8 cellular contexts compared by ENCODE assay signal in the genomic region with DNA sequence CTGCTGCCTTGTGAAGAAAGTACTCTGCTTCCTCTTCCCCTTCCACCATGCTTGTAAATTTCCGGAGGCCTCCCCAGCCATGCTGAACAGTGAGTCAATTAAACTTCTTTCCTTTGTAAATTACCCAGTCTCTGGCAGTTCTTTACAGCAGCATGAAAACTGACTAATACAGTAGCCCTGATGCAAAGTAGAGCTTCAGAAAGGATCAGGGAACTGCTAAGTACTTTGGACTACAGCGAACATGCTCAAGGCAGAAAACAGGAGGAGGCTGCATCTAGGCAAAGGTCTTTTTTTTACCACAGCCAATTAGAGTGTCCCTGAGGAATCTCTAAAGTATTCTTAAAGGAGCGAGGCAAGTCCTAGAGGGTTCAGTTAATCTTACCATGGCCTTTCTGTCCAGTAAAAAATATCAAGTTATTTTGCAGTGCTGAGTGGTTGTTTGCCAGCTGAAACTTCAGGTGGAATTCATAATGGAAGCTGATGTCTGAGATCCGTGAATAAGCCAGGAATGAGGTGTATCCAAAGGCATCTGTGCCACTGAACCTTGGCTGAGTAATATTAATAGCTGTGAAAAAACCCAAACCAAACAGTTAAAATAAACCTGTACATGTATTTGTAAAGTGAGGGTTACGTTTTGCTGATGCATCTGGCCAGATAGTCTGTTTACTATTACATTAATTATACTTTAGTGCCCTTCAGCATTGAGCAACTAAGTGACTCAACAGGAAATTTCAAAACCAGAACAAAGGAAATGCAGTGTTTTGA.
A peak's percentile ranks its signal among the peaks of the same experiment; 100 is the strongest.
DNase-seq lines count a peak whose midpoint lies in the region; ATAC-seq lines count a peak whose summit lies in the region.

No MANE protein-coding gene starts in this region.

- no peaks in the 10 kb centered on the region for H3K36me3 Mint-ChIP-seq in natural killer cell treated with Interleukin-12 subunit alpha and Interleukin-12 subunit beta and Interleukin-15 and Interleukin-18, amount 100 ng/mL, for 72 hours
- no peaks in the 10 kb centered on the region for H3K36me3 Mint-ChIP-seq in stimulated activated naive B cell treated with anti-CD40 and anti-IgM and Interleukin-4, amounts not matched to agents 10 μg/mL and 1 μg/mL and 100 μg/mL, for 72 hours

- peaks cover 1 to 7% of the 10 kb centered on the region in 2 donors for H3K27me3 Mint-ChIP-seq in natural killer cell treated with Interleukin-12 subunit alpha and Interleukin-12 subunit beta and Interleukin-15 and Interleukin-18, amount 100 ng/mL, for 72 hours
- H3K27me3 Mint-ChIP-seq in stimulated activated naive B cell treated with anti-CD40 and anti-IgM and Interleukin-4, amounts not matched to agents 10 μg/mL and 1 μg/mL and 100 μg/mL, for 72 hours, result no peaks in the 10 kb centered on the region

- no peak overlapping the region for H3K4me3 Mint-ChIP-seq in natural killer cell treated with Interleukin-12 subunit alpha and Interleukin-12 subunit beta and Interleukin-15 and Interleukin-18, amount 100 ng/mL, for 72 hours
- H3K4me3 Mint-ChIP-seq in stimulated activated naive B cell treated with anti-CD40 and anti-IgM and Interleukin-4, amounts not matched to agents 10 μg/mL and 1 μg/mL and 100 μg/mL, for 72 hours, result no peak overlapping the region

- H3K9me3 Mint-ChIP-seq in natural killer cell treated with Interleukin-12 subunit alpha and Interleukin-12 subunit beta and Interleukin-15 and Interleukin-18, amount 100 ng/mL, for 72 hours, result no peaks in the 10 kb centered on the region
- no peaks in the 10 kb centered on the region for H3K9me3 Mint-ChIP-seq in stimulated activated naive B cell treated with anti-CD40 and anti-IgM and Interleukin-4, amounts not matched to agents 10 μg/mL and 1 μg/mL and 100 μg/mL, for 72 hours

- ATAC-seq in natural killer cell treated with Interleukin-12 subunit alpha and Interleukin-12 subunit beta and Interleukin-15 and Interleukin-18, amount 100 ng/mL, for 72 hours, result no peak
- ATAC-seq in stimulated activated naive B cell treated with anti-CD40 and anti-IgM and Interleukin-4, amounts not matched to agents 10 μg/mL and 1 μg/mL and 100 μg/mL, for 72 hours (replicated peaks), result no peak

- peaks cover 4 to 10% of the 10 kb centered on the region in 2 donors for H3K4me1 Mint-ChIP-seq in natural killer cell treated with Interleukin-12 subunit alpha and Interleukin-12 subunit beta and Interleukin-15 and Interleukin-18, amount 100 ng/mL, for 72 hours (ENCODE audit: low read depth in 2 of 2)
- no peaks in the 10 kb centered on the region for H3K4me1 Mint-ChIP-seq in stimulated activated naive B cell treated with anti-CD40 and anti-IgM and Interleukin-4, amounts not matched to agents 10 μg/mL and 1 μg/mL and 100 μg/mL, for 72 hours

- H3K27ac Mint-ChIP-seq in natural killer cell treated with Interleukin-12 subunit alpha and Interleukin-12 subunit beta and Interleukin-15 and Interleukin-18, amount 100 ng/mL, for 72 hours, result peak overlapping the region; percentile 25 to 66
- H3K27ac Mint-ChIP-seq in stimulated activated naive B cell treated with anti-CD40 and anti-IgM and Interleukin-4, amounts not matched to agents 10 μg/mL and 1 μg/mL and 100 μg/mL, for 72 hours, result no peak overlapping the region

- DNase-seq in COR-L47 (lab: John Stamatoyannopoulos, UW) (peak; percentile 23), NCI-H774 (lab: John Stamatoyannopoulos, UW) (peak; percentile 82), dermis microvascular lymphatic vessel endothelial cell (ENCODE audit: low read depth in 2 of 2) (peak; percentile 68 to 71), pons (ENCODE audit: low spot score) (no peak), RPMI8226 (no peak)
- no peak for DNase-seq in natural killer cell treated with Interleukin-12 subunit alpha and Interleukin-12 subunit beta and Interleukin-15 and Interleukin-18, amount 100 ng/mL, for 72 hours (ENCODE audit: low spot score)
- DNase-seq in activated CD4-positive, alpha-beta T cell treated with anti-CD3 and anti-CD28 coated beads for 48 hours, result no peak
- no peak for DNase-seq in stimulated activated naive B cell treated with anti-CD40 and anti-IgM and Interleukin-4, amounts not matched to agents 10 μg/mL and 1 μg/mL and 100 μg/mL, for 72 hours

Comparison
In these comparisons a context has a peak if more than half of its experiments do, and no peak if none do; other contexts are left out.
1. DNase-seq: peak in COR-L47 (single experiment), NCI-H774 (single experiment) and dermis microvascular lymphatic vessel endothelial cell (2 of 2); none in natural killer cell treated with Interleukin-12 subunit alpha and Interleukin-12 subunit beta and Interleukin-15 and Interleukin-18, amount 100 ng/mL, for 72 hours (single experiment), activated CD4-positive, alpha-beta T cell treated with anti-CD3 and anti-CD28 coated beads for 48 hours (single experiment), stimulated activated naive B cell treated with anti-CD40 and anti-IgM and Interleukin-4, amounts not matched to agents 10 μg/mL and 1 μg/mL and 100 μg/mL, for 72 hours (single experiment), pons (single experiment) and RPMI8226 (single experiment).